Comparison of ENCODE assay signal across 1 cellular context in the genomic region with DNA sequence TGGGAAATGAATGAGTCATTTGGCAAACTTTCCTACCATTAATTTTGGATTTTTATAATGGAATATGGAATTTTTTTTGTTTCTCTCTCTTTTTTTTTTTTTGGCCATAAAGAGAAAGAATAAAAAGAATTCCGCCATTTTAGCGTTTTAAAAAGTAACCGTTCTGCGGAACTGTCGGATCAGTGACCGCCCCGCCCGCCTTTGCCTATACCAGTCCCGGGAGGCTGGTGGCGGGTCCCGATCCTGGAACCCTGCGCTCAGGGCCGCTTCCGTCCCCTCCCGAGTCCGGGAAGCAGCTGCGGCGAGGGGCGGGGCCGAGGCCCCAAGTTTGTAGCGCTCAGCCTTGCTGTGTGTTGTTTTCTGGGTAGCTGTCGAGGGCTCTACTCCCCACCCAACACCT.
TF ChIP-seq lines count a peak whose summit lies in the region.

No MANE protein-coding gene starts in this region.

TF ChIP-seq in GM12878, 131 proteins besides CTCF, POLR2A, EP300 and RAD21 (continued from another document):
- no peak for TF ChIP-seq SIN3A (IDR thresholded peaks at IDR 0.05; ENCODE audit: low read depth, low read length)
- no peak for TF ChIP-seq GATAD2B (conservative IDR thresholded peaks at IDR 0.05; ENCODE audit: low read depth)
- no peak for TF ChIP-seq YY1 (IDR thresholded peaks at IDR 0.05; ENCODE audit: low read depth, low read length)
- TF ChIP-seq, protein P1, sequence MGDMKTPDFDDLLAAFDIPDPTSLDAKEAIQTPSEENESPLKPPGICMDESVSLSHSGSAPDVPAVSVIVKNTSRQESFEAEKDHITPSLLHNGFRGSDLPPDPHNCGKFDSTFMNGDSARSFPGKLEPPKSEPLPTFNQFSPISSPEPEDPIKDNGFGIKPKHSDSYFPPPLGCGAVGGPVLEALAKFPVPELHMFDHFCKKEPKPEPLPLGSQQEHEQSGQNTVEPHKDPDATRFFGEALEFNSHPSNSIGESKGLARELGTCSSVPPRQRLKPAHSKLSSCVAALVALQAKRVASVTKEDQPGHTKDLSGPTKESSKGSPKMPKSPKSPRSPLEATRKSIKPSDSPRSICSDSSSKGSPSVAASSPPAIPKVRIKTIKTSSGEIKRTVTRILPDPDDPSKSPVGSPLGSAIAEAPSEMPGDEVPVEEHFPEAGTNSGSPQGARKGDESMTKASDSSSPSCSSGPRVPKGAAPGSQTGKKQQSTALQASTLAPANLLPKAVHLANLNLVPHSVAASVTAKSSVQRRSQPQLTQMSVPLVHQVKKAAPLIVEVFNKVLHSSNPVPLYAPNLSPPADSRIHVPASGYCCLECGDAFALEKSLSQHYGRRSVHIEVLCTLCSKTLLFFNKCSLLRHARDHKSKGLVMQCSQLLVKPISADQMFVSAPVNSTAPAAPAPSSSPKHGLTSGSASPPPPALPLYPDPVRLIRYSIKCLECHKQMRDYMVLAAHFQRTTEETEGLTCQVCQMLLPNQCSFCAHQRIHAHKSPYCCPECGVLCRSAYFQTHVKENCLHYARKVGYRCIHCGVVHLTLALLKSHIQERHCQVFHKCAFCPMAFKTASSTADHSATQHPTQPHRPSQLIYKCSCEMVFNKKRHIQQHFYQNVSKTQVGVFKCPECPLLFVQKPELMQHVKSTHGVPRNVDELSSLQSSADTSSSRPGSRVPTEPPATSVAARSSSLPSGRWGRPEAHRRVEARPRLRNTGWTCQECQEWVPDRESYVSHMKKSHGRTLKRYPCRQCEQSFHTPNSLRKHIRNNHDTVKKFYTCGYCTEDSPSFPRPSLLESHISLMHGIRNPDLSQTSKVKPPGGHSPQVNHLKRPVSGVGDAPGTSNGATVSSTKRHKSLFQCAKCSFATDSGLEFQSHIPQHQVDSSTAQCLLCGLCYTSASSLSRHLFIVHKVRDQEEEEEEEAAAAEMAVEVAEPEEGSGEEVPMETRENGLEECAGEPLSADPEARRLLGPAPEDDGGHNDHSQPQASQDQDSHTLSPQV (IDR thresholded peaks at IDR 0.05) = no peak
- TF ChIP-seq, protein P2, sequence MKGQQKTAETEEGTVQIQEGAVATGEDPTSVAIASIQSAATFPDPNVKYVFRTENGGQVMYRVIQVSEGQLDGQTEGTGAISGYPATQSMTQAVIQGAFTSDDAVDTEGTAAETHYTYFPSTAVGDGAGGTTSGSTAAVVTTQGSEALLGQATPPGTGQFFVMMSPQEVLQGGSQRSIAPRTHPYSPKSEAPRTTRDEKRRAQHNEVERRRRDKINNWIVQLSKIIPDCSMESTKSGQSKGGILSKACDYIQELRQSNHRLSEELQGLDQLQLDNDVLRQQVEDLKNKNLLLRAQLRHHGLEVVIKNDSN (IDR thresholded peaks at IDR 0.05; ENCODE audit: borderline replicate concordance, extremely low read length, insufficient read depth, low read depth, low read length) = no peak
- TF ChIP-seq JUNB (IDR thresholded peaks at IDR 0.05) = no peak
- TF ChIP-seq, protein P3, sequence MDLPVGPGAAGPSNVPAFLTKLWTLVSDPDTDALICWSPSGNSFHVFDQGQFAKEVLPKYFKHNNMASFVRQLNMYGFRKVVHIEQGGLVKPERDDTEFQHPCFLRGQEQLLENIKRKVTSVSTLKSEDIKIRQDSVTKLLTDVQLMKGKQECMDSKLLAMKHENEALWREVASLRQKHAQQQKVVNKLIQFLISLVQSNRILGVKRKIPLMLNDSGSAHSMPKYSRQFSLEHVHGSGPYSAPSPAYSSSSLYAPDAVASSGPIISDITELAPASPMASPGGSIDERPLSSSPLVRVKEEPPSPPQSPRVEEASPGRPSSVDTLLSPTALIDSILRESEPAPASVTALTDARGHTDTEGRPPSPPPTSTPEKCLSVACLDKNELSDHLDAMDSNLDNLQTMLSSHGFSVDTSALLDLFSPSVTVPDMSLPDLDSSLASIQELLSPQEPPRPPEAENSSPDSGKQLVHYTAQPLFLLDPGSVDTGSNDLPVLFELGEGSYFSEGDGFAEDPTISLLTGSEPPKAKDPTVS (IDR thresholded peaks at IDR 0.05; ENCODE audit: low read depth, low read length) = no peak
- no peak for TF ChIP-seq KAT2A (conservative IDR thresholded peaks at IDR 0.05; ENCODE audit: control insufficient read depth, low read depth, low read length)
- no peak for TF ChIP-seq PAX5 (IDR thresholded peaks at IDR 0.05; ENCODE audit: borderline replicate concordance, low read depth, low read length)
